ENCODE assay signal across 17 cellular contexts in the genomic region with DNA sequence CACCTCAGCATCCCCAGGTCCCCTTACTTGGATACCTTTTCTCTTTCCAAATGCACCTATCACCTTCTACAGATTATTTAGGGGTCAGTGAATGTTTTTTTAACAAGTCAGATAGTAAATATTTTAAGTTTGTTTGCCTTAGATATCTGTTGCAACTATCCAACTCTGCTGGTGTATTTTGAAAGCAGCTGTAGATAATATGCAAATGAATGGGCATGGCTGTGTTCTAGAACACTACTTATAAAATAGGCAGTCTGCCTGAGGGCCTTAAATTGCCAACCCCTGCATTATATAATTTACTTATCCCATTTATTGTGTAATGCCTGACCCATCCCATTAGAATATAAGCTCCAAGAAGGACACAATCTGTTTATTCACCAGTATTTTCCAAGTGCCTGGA.
"Had no signal": no experiment of that assay in that cellular context is flagged by ENCODE, and none has a peak within 500 bp of the region (broad histone marks: within the 10 kb centered on the region; RNA-seq: fewer than 3 reads in every experiment).

No MANE protein-coding gene starts in this region.

- H3K9me3 Mint-ChIP-seq: activated CD4-positive, alpha-beta T cell treated with anti-CD3 and anti-CD28 coated beads, Interleukin-2, amount 10 ng/mL, durations not matched to agents 24 days and 14 days; activated naive CD4-positive, alpha-beta T cell treated with anti-CD3 and anti-CD28 coated beads for 36 hours; memory B cell; natural killer cell treated with Interleukin-12 subunit alpha and Interleukin-12 subunit beta and Interleukin-15 and Interleukin-18, amount 100 ng/mL, for 72 hours; stimulated activated naive CD8-positive, alpha-beta T cell treated with anti-CD3 and anti-CD28 coated beads, Interleukin-15, amount 100 ng/mL, for 72 hours; T-helper 1 cell treated with Interleukin-12 subunit alpha and Interleukin-12 subunit beta and Interleukin-4 antibody, amounts not matched to agents 30 μg/mL and 1 μg/mL, for 36 hours had no signal

- H3K27me3 ChIP-seq: body of pancreas, dorsolateral prefrontal cortex, esophagus muscularis mucosa, left lung, thyroid gland, vagina had no signal

- DNase-seq: activated CD4-positive, alpha-beta T cell treated with anti-CD3 and anti-CD28 coated beads, Interleukin-2, amount 10 ng/mL, durations not matched to agents 24 days and 14 days; activated CD8-positive, alpha-beta memory T cell treated with anti-CD3 and anti-CD28 coated beads for 24 hours; activated naive CD4-positive, alpha-beta T cell treated with anti-CD3 and anti-CD28 coated beads for 36 hours; body of pancreas; dorsolateral prefrontal cortex; left lung; stimulated activated CD4-positive, alpha-beta T cell treated with anti-CD3 and anti-CD28 coated beads, Interleukin-15, amount 100 ng/mL, for 24 hours; stimulated activated CD4-positive, alpha-beta T cell treated with anti-CD3 and anti-CD28 coated beads, Interleukin-4, amount 100 ng/mL, for 24 hours; stimulated activated naive CD8-positive, alpha-beta T cell treated with anti-CD3 and anti-CD28 coated beads, Interleukin-15, amount 100 ng/mL, for 72 hours; thyroid gland had no signal

- H3K36me3 Mint-ChIP-seq: memory B cell; natural killer cell treated with Interleukin-12 subunit alpha and Interleukin-12 subunit beta and Interleukin-15 and Interleukin-18, amount 100 ng/mL, for 72 hours; WTC11 had no signal

- ATAC-seq: body of pancreas; left lung; natural killer cell treated with Interleukin-12 subunit alpha and Interleukin-12 subunit beta and Interleukin-15 and Interleukin-18, amount 100 ng/mL, for 72 hours; stimulated activated naive CD8-positive, alpha-beta T cell treated with anti-CD3 and anti-CD28 coated beads, Interleukin-15, amount 100 ng/mL, for 72 hours; WTC11 had no signal

- H3K4me3 ChIP-seq: body of pancreas, dorsolateral prefrontal cortex, esophagus muscularis mucosa, left lung, thyroid gland, vagina had no signal

- H3K36me3 ChIP-seq: esophagus muscularis mucosa, left lung, thyroid gland, vagina had no signal

- H3K9me3 ChIP-seq: body of pancreas, esophagus muscularis mucosa, left lung, thyroid gland, vagina had no signal

- H3K27ac ChIP-seq: body of pancreas, dorsolateral prefrontal cortex, esophagus muscularis mucosa, left lung, parathyroid adenoma, thyroid gland, vagina had no signal

- H3K4me1 ChIP-seq: left lung, parathyroid adenoma had no signal

- H3K27ac Mint-ChIP-seq: activated CD4-positive, alpha-beta T cell treated with anti-CD3 and anti-CD28 coated beads, Interleukin-2, amount 10 ng/mL, durations not matched to agents 24 days and 14 days; activated naive CD4-positive, alpha-beta T cell treated with anti-CD3 and anti-CD28 coated beads for 36 hours; memory B cell; natural killer cell treated with Interleukin-12 subunit alpha and Interleukin-12 subunit beta and Interleukin-15 and Interleukin-18, amount 100 ng/mL, for 72 hours; stimulated activated naive CD8-positive, alpha-beta T cell treated with anti-CD3 and anti-CD28 coated beads, Interleukin-15, amount 100 ng/mL, for 72 hours; T-helper 1 cell treated with Interleukin-12 subunit alpha and Interleukin-12 subunit beta and Interleukin-4 antibody, amounts not matched to agents 30 μg/mL and 1 μg/mL, for 36 hours; WTC11 had no signal

- H3K4me3 Mint-ChIP-seq: activated CD4-positive, alpha-beta T cell treated with anti-CD3 and anti-CD28 coated beads, Interleukin-2, amount 10 ng/mL, durations not matched to agents 24 days and 14 days; activated naive CD4-positive, alpha-beta T cell treated with anti-CD3 and anti-CD28 coated beads for 36 hours; memory B cell; natural killer cell treated with Interleukin-12 subunit alpha and Interleukin-12 subunit beta and Interleukin-15 and Interleukin-18, amount 100 ng/mL, for 72 hours; stimulated activated naive CD8-positive, alpha-beta T cell treated with anti-CD3 and anti-CD28 coated beads, Interleukin-15, amount 100 ng/mL, for 72 hours; T-helper 1 cell treated with Interleukin-12 subunit alpha and Interleukin-12 subunit beta and Interleukin-4 antibody, amounts not matched to agents 30 μg/mL and 1 μg/mL, for 36 hours; WTC11 had no signal

- H3K4me1 Mint-ChIP-seq: activated CD4-positive, alpha-beta T cell treated with anti-CD3 and anti-CD28 coated beads, Interleukin-2, amount 10 ng/mL, durations not matched to agents 24 days and 14 days; memory B cell; stimulated activated naive CD8-positive, alpha-beta T cell treated with anti-CD3 and anti-CD28 coated beads, Interleukin-15, amount 100 ng/mL, for 72 hours had no signal
